In genomic region chr5:180209137-180209581, GRCh38 we compare ENCODE assay signal across 8 cellular contexts. TPM values are rescaled to one million over a fixed set of nuclear protein-coding genes. Genes with fewer than 3 reads are reported as not detected.
DNase-seq lines count a peak whose midpoint lies in the region; ATAC-seq and TF ChIP-seq lines count a peak whose summit lies in the region.

TSS of gene RASGEF1C (minus strand) at chr5:180209211. CDS start at chr5:180138052, 71,159 bp downstream.

- intact Hi-C loops in activated T-helper 2 cell treated with anti-CD3 and anti-CD28 coated beads, Interferon-gamma antibody, Interleukin-2, Interleukin-4, amounts not matched to agents 10 μg/mL and 5 μg/mL and 100 μg/mL, durations not matched to agents 14 hours and 24 hours and 36 hours (cut with micrococcal nuclease) = loop anchor here (2.0 kb wide), 1 partner anchor 82 kb away; no protein-coding TSS in a partner anchor

- peaks cover 7% of the 10 kb centered on the region for H3F3A ChIP-seq in neural progenitor cell (ENCODE audit: low read depth)

- H3K4me1 Mint-ChIP-seq in activated T-helper 2 cell treated with anti-CD3 and anti-CD28 coated beads, Interferon-gamma antibody, Interleukin-2, Interleukin-4, amounts not matched to agents 10 μg/mL and 5 μg/mL and 100 μg/mL, durations not matched to agents 14 hours and 24 hours and 36 hours (ENCODE audit: low read depth) = peaks cover 2% of the 10 kb centered on the region
- H3K4me1 Mint-ChIP-seq in neural progenitor cell = peaks cover 8% of the 10 kb centered on the region

- H3K9ac ChIP-seq in neural progenitor cell = no peak within 1 kb of the TSS

- CTCF ChIA-PET in GM10248 (lab: Yijun Ruan, JAX) = interaction anchor here (0.6 to 2.2 kb wide), 6 partner anchors 8 to 120 kb away, joined by 3 to 7 read pairs (median 4); no protein-coding TSS in a partner anchor

- H3K4me1 ChIP-seq in neural progenitor cell = no peaks in the 10 kb centered on the region

- peak; percentile 78 for DNase-seq in GM10248 (ENCODE audit: extremely low spot score)
- DNase-seq in NOMO-1 treated with DMSO at 0.1 percent for 48 hours (lab: John Stamatoyannopoulos, UW; ENCODE audit: unreplicated experiment) = peak; percentile 67
- peak; percentile 58 for DNase-seq in activated T-helper 2 cell treated with anti-CD3 and anti-CD28 coated beads, Interferon-gamma antibody, Interleukin-2, Interleukin-4, amounts not matched to agents 10 μg/mL and 5 μg/mL and 100 μg/mL, durations not matched to agents 14 hours and 24 hours and 36 hours (ENCODE audit: low spot score)
- DNase-seq in fibroblast of the aortic adventitia (ENCODE audit: low read depth) = peak; percentile 47
- peak; percentile 93 for DNase-seq in neural progenitor cell (ENCODE audit: low spot score)
- peak in 32 of 49 donors; percentile 17 to 88 (median 48) for DNase-seq in substantia nigra (lab: John Stamatoyannopoulos, UW)
- DNase-seq in cortex of kidney (lab: John Stamatoyannopoulos, UW) = no peak

- H3K36me3 Mint-ChIP-seq in activated T-helper 2 cell treated with anti-CD3 and anti-CD28 coated beads, Interferon-gamma antibody, Interleukin-2, Interleukin-4, amounts not matched to agents 10 μg/mL and 5 μg/mL and 100 μg/mL, durations not matched to agents 14 hours and 24 hours and 36 hours (ENCODE audit: low read depth) = no peaks in the 10 kb centered on the region
- H3K36me3 Mint-ChIP-seq in neural progenitor cell = no peaks in the 10 kb centered on the region

- H3K27ac ChIP-seq in neural progenitor cell = no peak within 1 kb of the TSS
- peak within 1 kb of the TSS; percentile 12 for H3K27ac ChIP-seq in substantia nigra (ENCODE audit: low read depth, low read length, poor library complexity, severe bottlenecking)

- no peaks in the 10 kb centered on the region for H3K79me2 ChIP-seq in neural progenitor cell (ENCODE audit: low read depth)

- no peaks in the 10 kb centered on the region for H3K36me3 ChIP-seq in neural progenitor cell

- H3K27ac Mint-ChIP-seq in activated T-helper 2 cell treated with anti-CD3 and anti-CD28 coated beads, Interferon-gamma antibody, Interleukin-2, Interleukin-4, amounts not matched to agents 10 μg/mL and 5 μg/mL and 100 μg/mL, durations not matched to agents 14 hours and 24 hours and 36 hours = no peak within 1 kb of the TSS
- H3K27ac Mint-ChIP-seq in neural progenitor cell = peak within 1 kb of the TSS; percentile 72

- TF ChIP-seq CTCF in GM10248 (IDR thresholded peaks at IDR 0.05; ENCODE audit: control extremely low read depth, extremely low read depth, low read depth, missing control alignments) (peak; percentile 79), fibroblast of the aortic adventitia (IDR thresholded peaks at IDR 0.05; ENCODE audit: insufficient read depth, low read length) (peak; percentile 44), neural progenitor cell (IDR thresholded peaks at IDR 0.05) (peak; percentile 47)

- H3K4me3 Mint-ChIP-seq in activated T-helper 2 cell treated with anti-CD3 and anti-CD28 coated beads, Interferon-gamma antibody, Interleukin-2, Interleukin-4, amounts not matched to agents 10 μg/mL and 5 μg/mL and 100 μg/mL, durations not matched to agents 14 hours and 24 hours and 36 hours (ENCODE audit: low read depth) = peak within 1 kb of the TSS; percentile 30
- peak within 1 kb of the TSS; percentile 83 for H3K4me3 Mint-ChIP-seq in neural progenitor cell

- H3K4me3 ChIP-seq in fibroblast of the aortic adventitia (ENCODE audit: low read depth, low read length) (peak within 1 kb of the TSS; percentile 44), neural progenitor cell (peak within 1 kb of the TSS; percentile 54)

- peak; percentile 84 for ATAC-seq in HG02678 (IDR thresholded peaks at IDR 0.05; ENCODE audit: unreplicated experiment)

- H4K20me1 ChIP-seq in neural progenitor cell (ENCODE audit: low read depth) = no peaks in the 10 kb centered on the region

- POLR2A ChIA-PET in GM10248 (lab: Yijun Ruan, JAX) = no interaction called here

- H3K9me3 ChIP-seq in neural progenitor cell (ENCODE audit: low read depth) = no peaks in the 10 kb centered on the region

- H3K4me2 ChIP-seq in neural progenitor cell = peak within 1 kb of the TSS; percentile 84

- peaks cover 35% of the 10 kb centered on the region for H3K27me3 ChIP-seq in neural progenitor cell

- peaks cover 25% of the 10 kb centered on the region for H3K27me3 Mint-ChIP-seq in activated T-helper 2 cell treated with anti-CD3 and anti-CD28 coated beads, Interferon-gamma antibody, Interleukin-2, Interleukin-4, amounts not matched to agents 10 μg/mL and 5 μg/mL and 100 μg/mL, durations not matched to agents 14 hours and 24 hours and 36 hours (ENCODE audit: low read depth)
- H3K27me3 Mint-ChIP-seq in neural progenitor cell (ENCODE audit: insufficient read depth, low read depth) = peaks cover 8% of the 10 kb centered on the region

- peak within 1 kb of the TSS; percentile 95 for H2AFZ ChIP-seq in neural progenitor cell (replicated peaks)

- no peaks in the 10 kb centered on the region for H3K9me3 Mint-ChIP-seq in activated T-helper 2 cell treated with anti-CD3 and anti-CD28 coated beads, Interferon-gamma antibody, Interleukin-2, Interleukin-4, amounts not matched to agents 10 μg/mL and 5 μg/mL and 100 μg/mL, durations not matched to agents 14 hours and 24 hours and 36 hours
- H3K9me3 Mint-ChIP-seq in neural progenitor cell = peaks cover 2% of the 10 kb centered on the region

RNA-seq across cellular contexts. Expression of gene RASGEF1C, which starts in this region (rescaled TPM):
- not detected in 2 replicates for total RNA-seq in activated T-helper 2 cell treated with anti-CD3 and anti-CD28 coated beads, Interferon-gamma antibody, Interleukin-2, Interleukin-4, amounts not matched to agents 10 μg/mL and 5 μg/mL and 100 μg/mL, durations not matched to agents 14 hours and 24 hours and 36 hours
- total RNA-seq in fibroblast of the aortic adventitia (ENCODE audit: low replicate concordance) (not detected in 2 replicates), neural progenitor cell (ENCODE audit: low replicate concordance) (0.26 and 1.7 TPM in 2 replicates)

Comparison
In these comparisons a context has a peak if more than half of its experiments do, and no peak if none do; other contexts are left out.
1. Peak in DNase-seq in activated T-helper 2 cell treated with anti-CD3 and anti-CD28 coated beads, Interferon-gamma antibody, Interleukin-2, Interleukin-4, amounts not matched to agents 10 μg/mL and 5 μg/mL and 100 μg/mL, durations not matched to agents 14 hours and 24 hours and 36 hours; RNA of the gene not detected or under 1 TPM.
2. Peak in DNase-seq and H3K4me3 ChIP-seq in fibroblast of the aortic adventitia; RNA of the gene not detected or under 1 TPM.